8 cellular contexts compared by ENCODE assay signal in the genomic region with DNA sequence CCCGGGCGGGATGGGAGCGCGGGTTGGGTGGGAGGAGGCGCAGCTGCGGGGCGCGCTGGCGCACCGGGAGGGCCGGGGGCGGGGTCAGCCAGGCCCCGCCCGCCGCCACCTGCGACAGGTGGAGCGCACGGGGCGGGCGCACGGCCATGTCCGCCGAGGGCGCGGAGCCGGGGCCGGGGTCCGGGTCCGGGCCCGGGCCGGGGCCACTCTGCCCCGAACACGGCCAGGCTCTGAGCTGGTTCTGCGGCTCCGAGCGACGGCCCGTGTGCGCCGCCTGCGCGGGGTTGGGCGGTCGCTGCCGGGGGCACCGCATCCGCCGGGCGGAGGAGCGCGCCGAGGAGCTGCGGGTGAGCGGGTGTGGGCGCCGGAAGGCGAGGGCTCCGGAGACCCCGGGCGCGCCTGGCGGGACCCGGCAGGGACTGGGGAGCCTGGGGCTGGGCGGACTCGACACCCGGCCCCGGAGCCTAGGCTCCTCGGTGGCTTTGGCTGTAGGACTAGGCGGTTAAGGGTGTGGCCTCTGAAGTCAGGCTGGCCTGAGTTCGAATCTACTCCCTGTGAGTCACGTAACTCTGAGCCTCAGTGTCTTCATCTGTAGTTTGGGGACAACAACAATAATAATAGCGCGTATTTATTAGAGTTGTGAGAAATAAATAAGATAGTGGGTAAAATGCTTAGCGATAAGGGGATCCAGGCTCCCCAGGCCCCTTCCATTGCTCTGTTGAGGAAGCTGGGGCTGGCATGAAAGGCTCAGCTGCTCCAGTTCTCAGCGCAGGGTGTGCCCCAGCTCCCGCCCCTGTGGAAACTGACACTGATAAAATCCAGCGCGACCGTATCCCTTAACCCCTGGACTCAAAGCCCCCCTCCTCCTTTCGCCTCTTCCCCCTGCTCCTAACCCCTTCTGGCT. TPM values are rescaled to one million over a fixed set of nuclear protein-coding genes. Genes with fewer than 3 reads are reported as not detected.
DNase-seq lines count a peak whose midpoint lies in the region; ATAC-seq, FAIRE-seq and TF ChIP-seq lines count a peak whose summit lies in the region.

BSPRY (plus strand) TSS at position 108 of the 904 bp plus-strand sequence; CDS start at position 147, 39 bp downstream.

- H3K36me3 ChIP-seq in HEK293 (ENCODE audit: control insufficient read depth in 2 of 2, insufficient read depth in 1 of 2, low read length in 2 of 2) (no peaks in the 10 kb centered on the region), Panc1 (ENCODE audit: control insufficient read depth, insufficient read depth, low read length) (no peaks in the 10 kb centered on the region), HepG2 (replicated peaks in 1 of 2; ENCODE audit: control insufficient read depth in 1 of 2, insufficient read depth in 2 of 2, low read length in 2 of 2) (no peaks in the 10 kb centered on the region), subcutaneous abdominal adipose tissue (ENCODE audit: control insufficient read depth in 5 of 5, insufficient read depth in 5 of 5, low read length in 5 of 5) (no peaks in the 10 kb centered on the region)

- H3K27me3 ChIP-seq in Panc1 (ENCODE audit: control insufficient read depth, insufficient read depth, low read length) (peaks cover 14% of the 10 kb centered on the region), HepG2 (ENCODE audit: control insufficient read depth in 1 of 2, insufficient read depth in 2 of 2, low read length in 2 of 2) (peaks cover 0 to 32% of the 10 kb centered on the region in 2 experiments; a peak in 3 of 5 replicates), subcutaneous abdominal adipose tissue (ENCODE audit: control insufficient read depth in 5 of 5, insufficient read depth in 4 of 5, low read length in 5 of 5) (peaks cover 0 to 20% (median 17%) of the 10 kb centered on the region in 5 donors)

- no peak for TF ChIP-seq POLR2A in HepG2 (IDR thresholded peaks at IDR 0.05; ENCODE audit: insufficient read depth in 1 of 2, low read depth in 2 of 2, low read length in 2 of 2)

- peaks cover 22% of the 10 kb centered on the region for H3K27me3 Mint-ChIP-seq in MCF 10A (ENCODE audit: insufficient read depth, unreplicated experiment)

- no peaks in the 10 kb centered on the region for H3K79me2 ChIP-seq in HepG2 (ENCODE audit: insufficient read depth, low read length)

- intact Hi-C loops in Panc1 (cut with micrococcal nuclease; ENCODE audit: unreplicated experiment): no loop called here
- intact Hi-C loops in MCF 10A (cut with micrococcal nuclease): no loop called here
- intact Hi-C loops in HepG2 (cut with micrococcal nuclease; ENCODE audit: unreplicated experiment): loop anchor here (5.0 kb wide), 1 partner anchor 37 kb away; no protein-coding TSS in a partner anchor

- POLR2A ChIA-PET in GM10248 (lab: Yijun Ruan, JAX) (interaction anchor here (0.9 to 1.0 kb wide), 2 partner anchors 10 to 75 kb away, joined by 3 read pairs; partner anchors contain the start of genes CDC26 and WDR31), HEK293 (lab: Yijun Ruan, JAX) (interaction anchor here (0.7 to 3.4 kb wide), 6 partner anchors 8 to 74 kb away, joined by 3 to 22 read pairs (median 4); partner anchors contain the start of genes C9orf43, CDC26, POLE3 and PRPF4), Panc1 (lab: Charles Lee) (no interaction called here), MCF 10A (lab: Yijun Ruan, JAX) (interaction anchor here (0.5 to 1.6 kb wide), 6 partner anchors 9 to 74 kb away, joined by 3 to 5 read pairs (median 4); partner anchors contain the start of genes C9orf43, CDC26, HDHD3 and POLE3), HepG2 (lab: Yijun Ruan, JAX) (interaction anchor here (0.6 to 2.9 kb wide), 5 partner anchors 10 to 252 kb away, joined by 3 to 14 read pairs (median 5); partner anchors contain the start of genes C9orf43, CDC26, POLE3 and PRPF4)

- H3K27ac ChIP-seq in HEK293 (ENCODE audit: extremely low read depth, low read depth, low read length) (no peak within 1 kb of the TSS), Panc1 (ENCODE audit: low read length) (no peak within 1 kb of the TSS), HepG2 (ENCODE audit: extremely low read length, insufficient read depth, low read length) (no peak within 1 kb of the TSS), subcutaneous abdominal adipose tissue (ENCODE audit: low read depth, low read length) (no peak within 1 kb of the TSS)

- in situ Hi-C loops in Panc1 (cut with HindIII; ENCODE audit: low pct_unique_long_range_greater_than_20kb, low sequenced_read_pairs): no loop called here
- in situ Hi-C loops in HepG2 (cut with HindIII; ENCODE audit: extremely low pct_ligation_motif_present, low pct_unique_long_range_greater_than_20kb): loop anchor here (5.0 kb wide), 1 partner anchor 53 kb away; the partner anchor contains the start of gene ALAD

- H3K9me3 ChIP-seq in HEK293 (ENCODE audit: control insufficient read depth, insufficient read depth, low read depth, low read length) (no peaks in the 10 kb centered on the region), Panc1 (ENCODE audit: control insufficient read depth, insufficient read depth, low read depth, low read length) (no peaks in the 10 kb centered on the region), HepG2 (ENCODE audit: low read length) (no peaks in the 10 kb centered on the region), subcutaneous abdominal adipose tissue (ENCODE audit: control insufficient read depth in 5 of 5, low read length in 5 of 5) (no peaks in the 10 kb centered on the region)

- peak within 1 kb of the TSS; percentile 60 for H3K4me3 Mint-ChIP-seq in MCF 10A (ENCODE audit: unreplicated experiment)

- no peak for FAIRE-seq in HepG2 (lab: Jason Lieb, UNC)

- no peak for TF ChIP-seq RAD21 in HepG2 (CRISPR knock-in tag; IDR thresholded peaks at IDR 0.05)

- CTCF ChIA-PET in GM10248 (lab: Yijun Ruan, JAX) (interaction anchor here (1.0 to 4.9 kb wide), 11 partner anchors 9 to 309 kb away, joined by 3 to 22 read pairs (median 6); partner anchors contain the start of genes ALAD, CDC26, PRPF4 and WDR31), HEK293 (lab: Yijun Ruan, JAX) (interaction anchor here (0.8 to 2.5 kb wide), 5 partner anchors 10 to 75 kb away, joined by 3 to 8 read pairs (median 5); partner anchors contain the start of genes ALAD, CDC26 and WDR31), Panc1 (lab: Charles Lee) (interaction anchor here (0.7 kb wide), 1 partner anchor 18 kb away, joined by 3 read pairs; no protein-coding TSS in a partner anchor), MCF 10A (lab: Yijun Ruan, JAX) (interaction anchor here (0.6 to 2.8 kb wide), 6 partner anchors 10 to 712 kb away, joined by 3 to 10 read pairs (median 4); partner anchors contain the start of genes ALAD, CDC26, PRPF4 and WDR31), HepG2 (lab: Yijun Ruan, JAX; ENCODE audit: low intra/inter-chr PET ratio, low total read pairs) (no interaction called here)

- DNase-seq in GM10248 (ENCODE audit: extremely low spot score) (peak; percentile 62), Panc1 (ENCODE audit: low read depth, low spot score) (no peak), MCF 10A (ENCODE audit: unreplicated experiment) (no peak), HepG2 (ENCODE audit: low spot score) (no peak), C1 segment of cervical spinal cord (lab: John Stamatoyannopoulos, UW) (no peak), epidermal melanocyte (ENCODE audit: insufficient read length, low spot score) (no peak)

- H3K4me1 ChIP-seq in HEK293 (ENCODE audit: control insufficient read depth, insufficient read depth, low read length): peaks cover 7% of the 10 kb centered on the region; the same call in 1 of the 2 replicates
- H3K4me1 ChIP-seq in Panc1 (ENCODE audit: control insufficient read depth, insufficient read depth, low read length): 0 out of 2 replicates have a peak, but pooled peaks cover 3% of the 10 kb centered on the region
- peaks cover 45% of the 10 kb centered on the region for H3K4me1 ChIP-seq in HepG2 (ENCODE audit: insufficient read depth, low read length)
- peaks cover 2 to 15% (median 10%) of the 10 kb centered on the region in 5 donors for H3K4me1 ChIP-seq in subcutaneous abdominal adipose tissue (ENCODE audit: control insufficient read depth in 5 of 5, insufficient read depth in 5 of 5, low read length in 5 of 5)

- H3K4me3 ChIP-seq in HEK293 (ENCODE audit: low read depth, low read length) (peak within 1 kb of the TSS; percentile 43), Panc1 (ENCODE audit: low read depth in 2 of 2, low read length in 2 of 2) (peak within 1 kb of the TSS; percentile 43 to 51), HepG2 (replicated peaks in 1 of 3; ENCODE audit: insufficient read depth in 1 of 3, low read depth in 2 of 3, low read length in 3 of 3) (peak within 1 kb of the TSS; percentile 26 to 73 (median 42); a peak in 5 of 6 replicates), subcutaneous abdominal adipose tissue (ENCODE audit: low read depth in 1 of 5, low read length in 5 of 5) (peak within 1 kb of the TSS; percentile 53 to 70 (median 59))

- H3K9ac ChIP-seq in HepG2 (ENCODE audit: insufficient read depth, low read depth, low read length): no peak within 1 kb of the TSS
- H3K9ac ChIP-seq in subcutaneous abdominal adipose tissue (ENCODE audit: low read length in 5 of 5): peak within 1 kb of the TSS in 2 of 5 donors; percentile 20 to 30

- no peaks in the 10 kb centered on the region for H3K9me3 Mint-ChIP-seq in MCF 10A (ENCODE audit: unreplicated experiment)

- H4K20me1 ChIP-seq in HepG2 (ENCODE audit: insufficient read depth, low read length): no peaks in the 10 kb centered on the region

- BruUV-seq in Panc1 (replicated peaks; lab: Mats Ljungman, UMichigan) (no TSS peak), MCF 10A (replicated peaks; lab: Mats Ljungman, UMichigan) (no TSS peak), HepG2 (replicated peaks; lab: Mats Ljungman, UMichigan) (no TSS peak)

- no peak for TF ChIP-seq CTCF in GM10248 (IDR thresholded peaks at IDR 0.05; ENCODE audit: control extremely low read depth, extremely low read depth, low read depth, missing control alignments)
- TF ChIP-seq CTCF in HEK293 (tag by site-specific recombination; IDR thresholded peaks at IDR 0.05): no peak
- TF ChIP-seq CTCF in Panc1 (IDR thresholded peaks at IDR 0.05): no peak
- TF ChIP-seq CTCF in MCF 10A (IDR thresholded peaks at IDR 0.05; ENCODE audit: unreplicated experiment): no peak
- TF ChIP-seq CTCF in HepG2 (CRISPR knock-in tag; IDR thresholded peaks at IDR 0.05): no peak

- no peak for TF ChIP-seq EP300 in HepG2 (IDR thresholded peaks at IDR 0.05; ENCODE audit: low read depth in 2 of 2, low read length in 2 of 2)
- no peak for TF ChIP-seq EP300 in HepG2 (CRISPR knock-in tag; IDR thresholded peaks at IDR 0.05; ENCODE audit: borderline replicate concordance)

- H3K4me1 Mint-ChIP-seq in MCF 10A (ENCODE audit: insufficient read depth, unreplicated experiment): no peaks in the 10 kb centered on the region

- 19% methylated on average over 18 of the region's 80 CpGs for WGBS in HepG2 (ENCODE audit: low lambda C conversion rate)

- peak within 1 kb of the TSS; percentile 87 for H3K4me2 ChIP-seq in HepG2 (ENCODE audit: low read depth, low read length)

- peak; percentile 80 for ATAC-seq in Panc1
- peak; percentile 54 for ATAC-seq in HepG2

- no peak within 1 kb of the TSS for H2AFZ ChIP-seq in HepG2 (ENCODE audit: low read length)

- H3K36me3 Mint-ChIP-seq in MCF 10A (ENCODE audit: insufficient read depth, unreplicated experiment): no peaks in the 10 kb centered on the region

- no peak within 1 kb of the TSS for H3K27ac Mint-ChIP-seq in MCF 10A (ENCODE audit: low read depth, unreplicated experiment)

RNA-seq across cellular contexts. Expression of gene BSPRY, which starts in this region (rescaled TPM):
- total RNA-seq in Panc1 (2021; ENCODE audit: unreplicated experiment): 0.13 TPM
- polyA plus RNA-seq in Panc1 (2012; ENCODE audit: insufficient read length): 0.19 TPM
- 0.17 and 0.21 TPM in 2 replicates for total RNA-seq in MCF 10A (2022)
- total RNA-seq in HepG2 (2016; rRNA removed; fragmentation: Illumina TruSeq; extraction: Trizol): 0.09 and 0.13 TPM in 2 replicates
- total RNA-seq in HepG2 (2016; cell fraction: cytosol; rRNA removed; fragmentation: Illumina TruSeq; extraction: Trizol; ENCODE audit: low read depth): 0.09 TPM in 1 of 2 replicates, not detected in the other
- total RNA-seq in HepG2 (2016; cell fraction: insoluble cytoplasmic fraction; rRNA removed; fragmentation: Illumina TruSeq; extraction: Trizol): 0.17 and 0.18 TPM in 2 replicates
- total RNA-seq in HepG2 (2016; cell fraction: membrane; rRNA removed; fragmentation: Illumina TruSeq; extraction: Trizol): 0.06 and 0.21 TPM in 2 replicates
- 0.19 and 0.22 TPM in 2 replicates for total RNA-seq in HepG2 (2016; cell fraction: nucleus; rRNA removed; fragmentation: Illumina TruSeq; extraction: Trizol)
- 0.26 and 0.37 TPM in 2 replicates for polyA plus RNA-seq in HepG2 (2011; rRNA removed)
- polyA plus RNA-seq in HepG2 (2011; cell fraction: cytosol; rRNA removed): 0.31 and 0.40 TPM in 2 replicates
- 0.53 and 0.57 TPM in 2 replicates for polyA plus RNA-seq in HepG2 (2011; cell fraction: nucleus; rRNA removed)
- 0.20 and 0.25 TPM in 2 replicates for polyA plus RNA-seq in HepG2 (2012)
- polyA plus RNA-seq in HepG2 (2016; cell fraction: cytosol; fragmentation: Illumina TruSeq; extraction: Trizol; ENCODE audit: low read depth): 0.07 and 0.14 TPM in 2 replicates
- polyA plus RNA-seq in HepG2 (2016; cell fraction: insoluble cytoplasmic fraction; fragmentation: Illumina TruSeq; extraction: Trizol; ENCODE audit: low read depth): 0.10 TPM in 1 of 2 replicates, not detected in the other
- polyA plus RNA-seq in HepG2 (2016; cell fraction: membrane; fragmentation: Illumina TruSeq; extraction: Trizol; ENCODE audit: low read depth): 0.08 and 0.09 TPM in 2 replicates
- polyA plus RNA-seq in HepG2 (2016; cell fraction: nucleus; fragmentation: Illumina TruSeq; extraction: Trizol; ENCODE audit: insufficient read depth, low read depth): 0.47 TPM in 1 of 2 replicates, not detected in the other
- 0.12 TPM in 1 of 2 replicates, not detected in the other for polyA minus RNA-seq in HepG2 (2011; rRNA and poly(A)+ RNA removed; ENCODE audit: low replicate concordance)
- not detected in 2 replicates for polyA minus RNA-seq in HepG2 (2011; cell fraction: cytosol; rRNA and poly(A)+ RNA removed)
- 0.25 TPM in 1 of 2 replicates, not detected in the other for polyA minus RNA-seq in HepG2 (2011; cell fraction: nucleus; rRNA and poly(A)+ RNA removed)

Comparison
In these comparisons a context has a peak if more than half of its experiments do, and no peak if none do; other contexts are left out.
1. Peak in ATAC-seq and H3K4me3 ChIP-seq in Panc1; RNA of the gene not detected or under 1 TPM.
2. Peak in ATAC-seq, H3K4me3 ChIP-seq and H3K4me2 ChIP-seq in HepG2; RNA of the gene not detected or under 1 TPM.